1 cellular context compared by ENCODE assay signal in genomic region chr21:18443686-18444085, GRCh38.
TF ChIP-seq lines count a peak whose summit lies in the region.

No MANE protein-coding gene starts in this region.

TF ChIP-seq in GM23338, 12 proteins besides CTCF, POLR2A, EP300 and RAD21 (continued from another document):
- TF ChIP-seq ZNF462 (CRISPR knock-in tag; IDR thresholded peaks at IDR 0.05), result no peak
